29 cellular contexts compared by ENCODE assay signal in genomic region chr15:45720183-45720582, GRCh38.
"Had no signal": no experiment of that assay in that cellular context is flagged by ENCODE, and none has a peak within 500 bp of the region (broad histone marks: within the 10 kb centered on the region; RNA-seq: fewer than 3 reads in every experiment).

No MANE protein-coding gene starts in this region.

- H3K4me1 ChIP-seq: colonic mucosa, esophagus squamous epithelium had no signal

- H3K9me3 ChIP-seq: colonic mucosa, esophagus squamous epithelium had no signal

- H3K4me3 ChIP-seq: colonic mucosa, esophagus squamous epithelium had no signal

- H3K36me3 ChIP-seq: brain microvascular endothelial cell, colonic mucosa, esophagus squamous epithelium had no signal

- H3K27ac ChIP-seq: brain microvascular endothelial cell, colonic mucosa, epithelial cell of prostate, esophagus squamous epithelium had no signal

- FAIRE-seq: astrocyte, bronchial epithelial cell, endothelial cell of umbilical vein had no signal

- ATAC-seq: activated CD4-positive, alpha-beta T cell treated with anti-CD3 and anti-CD28 coated beads for 36 hours; activated CD8-positive, alpha-beta T cell treated with anti-CD3 and anti-CD28 coated beads, Interleukin-2, amount 10 ng/mL, durations not matched to agents 7 days and 5 days; activated T-cell treated with anti-CD3 and anti-CD28 coated beads, Interleukin-2, amount 50 U/mL, for 4 hours; activated T-helper 17 cell treated with anti-CD3 and anti-CD28 coated beads, Interleukin-2, amount 50 U/mL, for 72 hours; T-helper 17 cell had no signal

- DNase-seq: activated CD4-positive, alpha-beta memory T cell treated with anti-CD3 and anti-CD28 coated beads for 36 hours; activated CD4-positive, alpha-beta T cell treated with anti-CD3 and anti-CD28 coated beads for 36 hours; activated CD4-positive, alpha-beta T cell treated with anti-CD3 and anti-CD28 coated beads, Interleukin-2, amount 10 ng/mL, durations not matched to agents 24 days and 14 days; activated CD4-positive, CD25-positive, alpha-beta regulatory T cell; activated CD4-positive, CD25-positive, alpha-beta regulatory T cell treated with anti-CD3 and anti-CD28 coated beads, Interleukin-2, amount 50 U/mL, for 72 hours; activated CD8-positive, alpha-beta memory T cell treated with anti-CD3 and anti-CD28 coated beads, Interleukin-2, amount 50 U/mL, for 48 hours; activated CD8-positive, alpha-beta T cell treated with anti-CD3 and anti-CD28 coated beads, Interleukin-2, amount 10 ng/mL, durations not matched to agents 7 days and 5 days; activated effector memory CD4-positive, alpha-beta T cell treated with Interleukin-2 at 50 U/mL for 16 hours; activated gamma-delta T cell treated with Interleukin-2 at 50 U/mL for 16 hours; activated naive CD4-positive, alpha-beta T cell treated with anti-CD3 and anti-CD28 coated beads, Interleukin-2, amount 50 U/mL, for 16 hours; activated naive CD4-positive, alpha-beta T cell treated with Interleukin-2 at 50 U/mL for 16 hours; activated T-cell treated with anti-CD3 and anti-CD28 coated beads for 4 hours; activated T-cell treated with anti-CD3 and anti-CD28 coated beads, Interleukin-2, amount 50 U/mL, for 4 hours; amniotic stem cell; anterior cingulate cortex; colonic mucosa; effector CD8-positive, alpha-beta T cell; esophagus squamous epithelium; foreskin melanocyte; head of caudate nucleus; hippocampal formation; T-helper 17 cell; T1000 had no signal

- H3K27me3 ChIP-seq: brain microvascular endothelial cell, colonic mucosa had no signal
